1 cellular context compared by ENCODE assay signal in the genomic region with DNA sequence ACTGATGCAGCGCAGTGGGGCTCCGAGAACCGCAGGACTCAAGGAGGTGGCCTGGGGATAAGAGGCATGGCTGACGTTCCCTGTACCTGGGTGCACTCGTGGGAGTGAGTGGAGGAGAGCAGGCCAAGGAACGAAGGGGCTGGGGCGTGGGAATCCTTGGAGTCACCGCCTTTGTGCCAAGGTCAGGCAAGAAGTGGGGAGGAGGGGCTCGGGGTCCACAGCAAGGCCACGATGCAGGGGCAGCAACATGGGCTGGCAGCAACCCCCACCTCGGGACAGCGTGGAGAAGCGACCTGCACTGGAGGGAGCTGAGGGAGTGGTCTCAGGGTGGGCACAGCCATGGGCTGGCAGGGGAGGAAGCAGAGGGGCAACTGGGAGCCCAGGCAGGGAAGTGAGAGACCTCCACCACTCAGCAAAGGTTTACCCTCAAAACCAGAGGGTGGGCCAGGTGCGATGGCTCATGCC.
TF ChIP-seq lines count a peak whose summit lies in the region.

No MANE protein-coding gene starts in this region.

TF ChIP-seq in GM12891, 5 proteins besides CTCF, POLR2A, EP300 and RAD21 (continued from another document):
- TF ChIP-seq SPI1 (IDR thresholded peaks at IDR 0.05; ENCODE audit: low read depth, low read length) (no peak), POLR2AphosphoS5 (IDR thresholded peaks at IDR 0.05; ENCODE audit: low read depth, low read length) (no peak), PAX5 (IDR thresholded peaks at IDR 0.05; ENCODE audit: insufficient read depth, low read length, severe bottlenecking) (no peak), POU2F2 (IDR thresholded peaks at IDR 0.05; ENCODE audit: low read depth, low read length) (no peak)
